Comparison of ENCODE assay signal across 1 cellular context in genomic region chr16:4271176-4272113, GRCh38.
A peak's percentile ranks its signal among the peaks of the same experiment; 100 is the strongest.
TF ChIP-seq lines count a peak whose summit lies in the region.

No MANE protein-coding gene starts in this region.

TF ChIP-seq in HepG2, 621 proteins besides CTCF, POLR2A, EP300 and RAD21 (continued from another document and continues in another):
- peak; percentile 51; the same call in 1 of the 2 replicates for TF ChIP-seq TFAP4 (IDR thresholded peaks at IDR 0.05; ENCODE audit: borderline replicate concordance, low read depth)
- peak; percentile 71 for TF ChIP-seq SALL1 (CRISPR knock-in tag; IDR thresholded peaks at IDR 0.05)
- TF ChIP-seq U2AF1 (optimal IDR thresholded peaks at IDR 0.05; ENCODE audit: low read depth, low read length) = no peak
- no peak for TF ChIP-seq ZNF552 (CRISPR knock-in tag; IDR thresholded peaks at IDR 0.05; ENCODE audit: borderline replicate concordance)
- no peak for TF ChIP-seq HNRNPUL1 (IDR thresholded peaks at IDR 0.05; ENCODE audit: low read depth, low read length)
- TF ChIP-seq CBFB (CRISPR knock-in tag; IDR thresholded peaks at IDR 0.05) = peak; percentile 62; the same call in 1 of the 2 replicates
- TF ChIP-seq AFF4 (CRISPR knock-in tag; IDR thresholded peaks at IDR 0.05) = no peak
- no peak for TF ChIP-seq ZNF124 (CRISPR knock-in tag; IDR thresholded peaks at IDR 0.05)
- no peak; the same call in 1 of the 2 replicates for TF ChIP-seq TEAD2 (CRISPR knock-in tag; IDR thresholded peaks at IDR 0.05)
- peak; percentile 81 for TF ChIP-seq ZSCAN29 (CRISPR knock-in tag; conservative IDR thresholded peaks at IDR 0.05)
- TF ChIP-seq TEF (CRISPR knock-in tag; IDR thresholded peaks at IDR 0.05) = no peak
- TF ChIP-seq SIX4 (CRISPR knock-in tag; IDR thresholded peaks at IDR 0.05) = 0 out of 2 replicates have a peak, but pooled peaks have one; percentile 11
- peak; percentile 36; the same call in 1 of the 2 replicates for TF ChIP-seq ZKSCAN8 (CRISPR knock-in tag; IDR thresholded peaks at IDR 0.05; ENCODE audit: borderline replicate concordance)
- TF ChIP-seq BORCS8-MEF2B (CRISPR knock-in tag; IDR thresholded peaks at IDR 0.05) = peak; percentile 90
- peak; percentile 94 for TF ChIP-seq SNAPC4 (CRISPR knock-in tag; IDR thresholded peaks at IDR 0.05)
- TF ChIP-seq CHD4 (IDR thresholded peaks at IDR 0.05; ENCODE audit: borderline replicate concordance, low read length) = no peak
- no peak for TF ChIP-seq SMYD3 (CRISPR knock-in tag; IDR thresholded peaks at IDR 0.05)
- no peak for TF ChIP-seq ATF7 (IDR thresholded peaks at IDR 0.05)
- peak; percentile 65 for TF ChIP-seq ATF7 (CRISPR knock-in tag; IDR thresholded peaks at IDR 0.05)
- peak; percentile 61; the same call in 1 of the 2 replicates for TF ChIP-seq ZNF616 (CRISPR knock-in tag; IDR thresholded peaks at IDR 0.05; ENCODE audit: low read depth)
- no peak for TF ChIP-seq HMGA1 (CRISPR knock-in tag; conservative IDR thresholded peaks at IDR 0.05)
- peak; percentile 36; the same call in 1 of the 2 replicates for TF ChIP-seq ZNF576 (CRISPR knock-in tag; IDR thresholded peaks at IDR 0.05)
- TF ChIP-seq GATA4 (IDR thresholded peaks at IDR 0.05; ENCODE audit: borderline replicate concordance, low read depth) = no peak
- TF ChIP-seq ZNF3 (CRISPR knock-in tag; IDR thresholded peaks at IDR 0.05) = peak; percentile 70; the same call in 1 of the 2 replicates
- TF ChIP-seq ZNF839 (CRISPR knock-in tag; IDR thresholded peaks at IDR 0.05; ENCODE audit: borderline replicate concordance) = no peak
- TF ChIP-seq UBTF (CRISPR knock-in tag; IDR thresholded peaks at IDR 0.05) = peak; percentile 74
- peak; percentile 75 for TF ChIP-seq CHD2 (IDR thresholded peaks at IDR 0.05; ENCODE audit: low read depth, low read length)
- TF ChIP-seq ZNF430 (CRISPR knock-in tag; IDR thresholded peaks at IDR 0.05) = peak; percentile 73
- TF ChIP-seq MAX (IDR thresholded peaks at IDR 0.05) = peak; percentile 99
- TF ChIP-seq MTF2 (CRISPR knock-in tag; IDR thresholded peaks at IDR 0.05; ENCODE audit: borderline replicate concordance) = no peak
- TF ChIP-seq ZNF746 (CRISPR knock-in tag; IDR thresholded peaks at IDR 0.05) = peak; percentile 57; the same call in 1 of the 2 replicates
- no peak for TF ChIP-seq MIER2 (CRISPR knock-in tag; IDR thresholded peaks at IDR 0.05)
- TF ChIP-seq ZNF747 (CRISPR knock-in tag; IDR thresholded peaks at IDR 0.05; ENCODE audit: borderline replicate concordance) = peak; percentile 43; the same call in 1 of the 2 replicates
- peak; percentile 45 for TF ChIP-seq BRD4 (CRISPR knock-in tag; IDR thresholded peaks at IDR 0.05)
- no peak for TF ChIP-seq NFE2 (CRISPR knock-in tag; IDR thresholded peaks at IDR 0.05)
- TF ChIP-seq RXRB (CRISPR knock-in tag; IDR thresholded peaks at IDR 0.05; ENCODE audit: borderline replicate concordance) = peak; percentile 13; the same call in 1 of the 2 replicates
- TF ChIP-seq JDP2 (CRISPR knock-in tag; IDR thresholded peaks at IDR 0.05; ENCODE audit: borderline replicate concordance) = no peak
- peak; percentile 79; the same call in 1 of the 2 replicates for TF ChIP-seq RNF219 (CRISPR knock-in tag; IDR thresholded peaks at IDR 0.05)
- peak; percentile 96 for TF ChIP-seq KDM5B (CRISPR knock-in tag; IDR thresholded peaks at IDR 0.05; ENCODE audit: borderline replicate concordance)
- no peak for TF ChIP-seq ZNF383 (CRISPR knock-in tag; IDR thresholded peaks at IDR 0.05; ENCODE audit: borderline replicate concordance)
- TF ChIP-seq ZBTB44 (CRISPR knock-in tag; IDR thresholded peaks at IDR 0.05) = peak; percentile 72; the same call in 1 of the 2 replicates
- no peak for TF ChIP-seq DDIT3 (CRISPR knock-in tag; IDR thresholded peaks at IDR 0.05)
- no peak for TF ChIP-seq XBP1 (CRISPR knock-in tag; IDR thresholded peaks at IDR 0.05)
- TF ChIP-seq ZFYVE20 (CRISPR knock-in tag; IDR thresholded peaks at IDR 0.05; ENCODE audit: borderline replicate concordance, low read depth) = no peak
- TF ChIP-seq KAT8 (CRISPR knock-in tag; IDR thresholded peaks at IDR 0.05) = peak; percentile 58
- no peak for TF ChIP-seq HHEX (CRISPR knock-in tag; IDR thresholded peaks at IDR 0.05)
- peak; percentile 66; the same call in 1 of the 2 replicates for TF ChIP-seq NRL (CRISPR knock-in tag; IDR thresholded peaks at IDR 0.05; ENCODE audit: borderline replicate concordance)
- TF ChIP-seq ZSCAN21 (CRISPR knock-in tag; IDR thresholded peaks at IDR 0.05; ENCODE audit: borderline replicate concordance) = peak; percentile 89
- TF ChIP-seq TGIF2 (CRISPR knock-in tag; IDR thresholded peaks at IDR 0.05) = peak; percentile 89
- TF ChIP-seq SUZ12 (IDR thresholded peaks at IDR 0.05; ENCODE audit: low read depth, low read length) = peak; percentile 81
- no peak for TF ChIP-seq ZMAT5 (CRISPR knock-in tag; IDR thresholded peaks at IDR 0.05; ENCODE audit: borderline replicate concordance, low read depth)
